In the genomic region with DNA sequence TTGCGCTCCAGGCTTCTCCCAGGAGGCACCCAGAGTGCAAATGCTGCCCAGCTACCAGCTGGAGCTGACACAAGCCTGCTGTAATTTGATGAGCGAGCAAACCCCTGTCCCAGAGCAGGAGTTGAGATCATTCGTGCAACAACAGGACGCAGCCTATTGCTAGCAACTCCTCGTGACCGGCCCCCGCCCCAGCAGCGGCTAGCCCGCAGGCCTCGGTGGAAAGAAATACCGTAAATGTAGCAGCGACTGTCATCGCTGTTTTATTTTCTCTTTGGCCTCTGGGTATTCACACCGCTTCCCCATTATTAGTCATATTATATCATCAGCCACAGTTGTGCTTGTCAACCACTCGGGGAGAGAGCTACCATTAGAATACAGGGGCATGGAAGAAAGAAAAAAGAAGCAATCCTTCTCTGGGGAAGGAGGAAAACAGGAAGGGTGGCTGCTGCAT, we compare ENCODE assay signal across 8 cellular contexts. TPM values are rescaled to one million over a fixed set of nuclear protein-coding genes. Genes with fewer than 3 reads are reported as not detected.
DNase-seq lines count a peak whose midpoint lies in the region; ATAC-seq, FAIRE-seq and TF ChIP-seq lines count a peak whose summit lies in the region.

No MANE protein-coding gene starts in this region.

- no peak overlapping the region for H3K4ac ChIP-seq in neuronal stem cell (ENCODE audit: low read length)

- peaks cover 4 to 5% of the 10 kb centered on the region in 2 donors for H3K4me1 ChIP-seq in neuronal stem cell (ENCODE audit: control insufficient read depth in 2 of 2, insufficient read depth in 1 of 2, low read depth in 1 of 2, low read length in 2 of 2)
- H3K4me1 ChIP-seq in spleen, result peaks cover 0 to 18% (median 0%) of the 10 kb centered on the region in 6 donors

- H3K4me3 ChIP-seq in choroid plexus epithelial cell (ENCODE audit: low read depth, low read length) (peak overlapping the region; percentile 25), neuronal stem cell (ENCODE audit: low read length in 2 of 2) (no peak overlapping the region), spleen (no peak overlapping the region)

- no peak for ATAC-seq in HG02870 (IDR thresholded peaks at IDR 0.05; ENCODE audit: unreplicated experiment)

- POLR2A ChIA-PET in HEK293T (lab: Yijun Ruan, JAX), result no interaction called here

- no peaks in the 10 kb centered on the region for H3K79me1 ChIP-seq in neuronal stem cell (ENCODE audit: low read depth, low read length)

- H2BK120ac ChIP-seq in neuronal stem cell (ENCODE audit: low read depth, low read length), result no peak overlapping the region

- no peak overlapping the region for H4K8ac ChIP-seq in neuronal stem cell (ENCODE audit: low read depth, low read length)

- H4K91ac ChIP-seq in neuronal stem cell (ENCODE audit: low read depth, low read length, poor library complexity), result no peak overlapping the region

- no peak overlapping the region for H3K18ac ChIP-seq in neuronal stem cell (ENCODE audit: low read length)

- H3K36me3 ChIP-seq in neuronal stem cell (replicated peaks in 1 of 2; ENCODE audit: control insufficient read depth in 2 of 2, insufficient read depth in 2 of 2, low read length in 2 of 2), result no peaks in the 10 kb centered on the region
- H3K36me3 ChIP-seq in spleen, result no peaks in the 10 kb centered on the region

- H3K9ac ChIP-seq in neuronal stem cell (ENCODE audit: low read depth, low read length, poor library complexity), result no peak overlapping the region

- no peak overlapping the region for H2BK5ac ChIP-seq in neuronal stem cell (ENCODE audit: low read length)

- CTCF ChIA-PET in HEK293T (lab: Yijun Ruan, JAX), result no interaction called here

- peak overlapping the region; percentile 75 for H2AFZ ChIP-seq in neuronal stem cell (ENCODE audit: low read length)

- H2BK15ac ChIP-seq in neuronal stem cell (ENCODE audit: low read length), result no peak overlapping the region

- intact Hi-C loops in spleen (cut with DNase I; ENCODE audit: low total_unique reads), result no loop called here

- FAIRE-seq in RCC 7860 (lab: Jason Lieb, UNC), result peak; percentile 30

- H3K27me3 ChIP-seq in neuronal stem cell (ENCODE audit: control insufficient read depth in 3 of 3, insufficient read depth in 3 of 3, low read depth in 1 of 3, low read length in 3 of 3) (no peaks in the 10 kb centered on the region), spleen (replicated peaks in 1 of 7) (peaks cover 0 to 4% (median 0%) of the 10 kb centered on the region in 7 donors)

- TF ChIP-seq POLR2A in spleen (IDR thresholded peaks at IDR 0.05), result no peak

- TF ChIP-seq CTCF in choroid plexus epithelial cell (conservative IDR thresholded peaks at IDR 0.05; ENCODE audit: low read depth, low read length) (no peak), spleen (IDR thresholded peaks at IDR 0.05 in 8 of 11, conservative IDR thresholded peaks at IDR 0.05 in 3 of 11) (no peak)

- no peak overlapping the region for H2AK5ac ChIP-seq in neuronal stem cell (ENCODE audit: low read depth, low read length)

- H3K9me3 ChIP-seq in neuronal stem cell (replicated peaks in 1 of 2; ENCODE audit: control insufficient read depth in 2 of 2, insufficient read depth in 1 of 2, low read depth in 1 of 2, low read length in 2 of 2) (no peaks in the 10 kb centered on the region), spleen (peaks cover 0 to 9% (median 0%) of the 10 kb centered on the region in 8 donors)

- DNase-seq in DMS 273 (lab: John Stamatoyannopoulos, UW; ENCODE audit: unreplicated experiment), result peak; percentile 83
- DNase-seq in RCC 7860 (ENCODE audit: low spot score), result peak; percentile 72
- peak; percentile 76 for DNase-seq in choroid plexus epithelial cell (ENCODE audit: low read depth)
- DNase-seq in neuronal stem cell (ENCODE audit: low spot score), result no peak
- DNase-seq in spleen, result no peak
- no peak for DNase-seq in HEK293T (ENCODE audit: extremely low spot score)
- no peak for DNase-seq in NAMALWA (ENCODE audit: low spot score)

- H3K4me2 ChIP-seq in neuronal stem cell (ENCODE audit: insufficient read depth, low read length, poor library complexity, severe bottlenecking), result no peak overlapping the region

- no peak overlapping the region for H3K23ac ChIP-seq in neuronal stem cell (ENCODE audit: low read depth, low read length, poor library complexity)

- H3K27ac ChIP-seq in neuronal stem cell (replicated peaks; ENCODE audit: low read length), result no peak overlapping the region
- H3K27ac ChIP-seq in spleen, result no peak overlapping the region

- WGBS in neuronal stem cell (ENCODE audit: extremely low coverage in 2 of 2, insufficient read length in 2 of 2, insufficient replicate concordance in 1 of 2), 2 donors, result no CpG with 5 or more reads among the region's 15 CpGs
- 46 to 56% (median 53%) methylated on average over 15 of the region's 15 CpGs for WGBS in spleen, 5 donors

- H2BK12ac ChIP-seq in neuronal stem cell (ENCODE audit: low read length), result no peak overlapping the region

- H3K14ac ChIP-seq in neuronal stem cell (ENCODE audit: low read length), result no peak overlapping the region

TF ChIP-seq in HEK293T, 16 proteins besides CTCF, POLR2A, EP300 and RAD21:
- TF ChIP-seq SUZ12 (IDR thresholded peaks at IDR 0.05) (no peak), ARNT (IDR thresholded peaks at IDR 0.05) (no peak), LEF1 (IDR thresholded peaks at IDR 0.05; ENCODE audit: borderline replicate concordance) (no peak)

RNA-seq across cellular contexts. Expression of a gene that starts 59.2 kb away (rescaled TPM):
- 89.3 TPM for polyA plus RNA-seq in neuronal stem cell (2013, experiment 1 of 2)
- polyA plus RNA-seq in neuronal stem cell (2013, experiment 2 of 2), result 84.7 TPM
- 100 to 1,000 TPM in 2 of 7 donors, 10 to 100 TPM in 5; 79.1 to 119 (median 87.4) TPM for total RNA-seq in spleen
- 10 to 100 TPM; 46.1 to 59.4 (median 57.6) TPM for polyA plus RNA-seq in spleen

Comparison
In these comparisons a context has a peak if more than half of its experiments do, and no peak if none do; other contexts are left out.
1. DNase-seq: peak in DMS 273 (single experiment), RCC 7860 (single experiment) and choroid plexus epithelial cell (single experiment); none in neuronal stem cell (single experiment), spleen (single experiment), HEK293T (single experiment) and NAMALWA (single experiment).